Comparison of ENCODE assay signal across 8 cellular contexts in genomic region chr4:102826890-102827673, GRCh38. TPM values are rescaled to one million over a fixed set of nuclear protein-coding genes. Genes with fewer than 3 reads are reported as not detected.
DNase-seq lines count a peak whose midpoint lies in the region; ATAC-seq, FAIRE-seq and TF ChIP-seq lines count a peak whose summit lies in the region.

Gene UBE2D3, minus strand, starts transcription at chr4:102827551. Its CDS starts 1,043 bp downstream, at chr4:102826508.

- CTCF ChIA-PET in GM10248 (lab: Yijun Ruan, JAX): interaction anchor here (0.7 to 2.4 kb wide), 7 partner anchors 10 to 66 kb away, joined by 3 to 13 read pairs (median 3); partner anchors contain the start of genes CISD2 and MANBA

- H3K36me3 ChIP-seq in pancreas (no peaks in the 10 kb centered on the region), tibial artery (no peaks in the 10 kb centered on the region)

- H3K27ac ChIP-seq in pancreas (peak within 1 kb of the TSS; percentile 99 to 100 (median 100)), tibial artery (peak within 1 kb of the TSS; percentile 99 to 100)

- peak within 1 kb of the TSS; percentile 58 to 98 (median 72) for H3K4me3 ChIP-seq in pancreas
- peak within 1 kb of the TSS; percentile 75 to 76 for H3K4me3 ChIP-seq in tibial artery

- no peak within 1 kb of the TSS for H3K27ac Mint-ChIP-seq in activated naive CD8-positive, alpha-beta T cell treated with anti-CD3 and anti-CD28 coated beads for 36 hours

- peak; percentile 75 for DNase-seq in GM10248 (ENCODE audit: extremely low spot score)
- peak; percentile 98 for DNase-seq in NCI-H1092 treated with DMSO at 0.1 percent for 48 hours (lab: John Stamatoyannopoulos, UW)
- peak; percentile 96 for DNase-seq in activated naive CD8-positive, alpha-beta T cell treated with anti-CD3 and anti-CD28 coated beads for 36 hours
- peak; percentile 79 to 96 (median 91) for DNase-seq in head of caudate nucleus
- peak; percentile 91 to 97 (median 94) for DNase-seq in pancreas
- DNase-seq in tibial artery: peak; percentile 92 to 96

- ATAC-seq in HG02588 (IDR thresholded peaks at IDR 0.05; ENCODE audit: unreplicated experiment): peak; percentile 28
- peak; percentile 60 for ATAC-seq in SK-N-SH treated with all-trans-retinoic acid at 6 μM for 48 hours
- peak; percentile 69 to 78 (median 78) for ATAC-seq in pancreas

- intact Hi-C loops in head of caudate nucleus (cut with DNase I) (loop anchor here (2.0 to 5.0 kb wide), 3 partner anchors 42 to 325 kb away; partner anchors contain the start of genes CISD2, MANBA and NFKB1), pancreas (cut with DNase I) (no loop called here), tibial artery (cut with DNase I; ENCODE audit: low total_unique reads) (loop anchor here (1.0 to 10.0 kb wide), 3 partner anchors 41 to 190 kb away; partner anchors contain the start of genes CISD2, MANBA and SLC9B1)

- H3K27me3 ChIP-seq in pancreas (no peaks in the 10 kb centered on the region), tibial artery (no peaks in the 10 kb centered on the region)

- H3K27me3 Mint-ChIP-seq in activated naive CD8-positive, alpha-beta T cell treated with anti-CD3 and anti-CD28 coated beads for 36 hours: no peaks in the 10 kb centered on the region

- FAIRE-seq in pancreas (lab: Jason Lieb, UNC): no peak

- peak; percentile 20 for TF ChIP-seq CTCF in GM10248 (IDR thresholded peaks at IDR 0.05; ENCODE audit: control extremely low read depth, extremely low read depth, low read depth, missing control alignments)
- no peak for TF ChIP-seq CTCF in pancreas (IDR thresholded peaks at IDR 0.05)
- TF ChIP-seq CTCF in tibial artery (IDR thresholded peaks at IDR 0.05): no peak

- peaks cover 25% of the 10 kb centered on the region for H3K36me3 Mint-ChIP-seq in activated naive CD8-positive, alpha-beta T cell treated with anti-CD3 and anti-CD28 coated beads for 36 hours

- H3K9me3 ChIP-seq in pancreas (no peaks in the 10 kb centered on the region), tibial artery (no peaks in the 10 kb centered on the region)

- WGBS in pancreas, 2 donors: 0% methylated on average over 53 to 73 of the region's 73 CpGs

- peaks cover 2 to 38% (median 21%) of the 10 kb centered on the region in 3 donors for H3K4me1 ChIP-seq in pancreas
- H3K4me1 ChIP-seq in tibial artery: peaks cover 0 to 31% (median 13%) of the 10 kb centered on the region in 4 donors

- H3K4me1 Mint-ChIP-seq in activated naive CD8-positive, alpha-beta T cell treated with anti-CD3 and anti-CD28 coated beads for 36 hours: peaks cover 29% of the 10 kb centered on the region

- no peaks in the 10 kb centered on the region for H3K9me3 Mint-ChIP-seq in activated naive CD8-positive, alpha-beta T cell treated with anti-CD3 and anti-CD28 coated beads for 36 hours

- POLR2A ChIA-PET in GM10248 (lab: Yijun Ruan, JAX): interaction anchor here (0.5 to 3.3 kb wide), 11 partner anchors 8 to 182 kb away, joined by 3 to 49 read pairs (median 4); partner anchors contain the start of genes CISD2 and MANBA

- H3K4me3 Mint-ChIP-seq in activated naive CD8-positive, alpha-beta T cell treated with anti-CD3 and anti-CD28 coated beads for 36 hours: peak within 1 kb of the TSS; percentile 85

TF ChIP-seq in SK-N-SH treated with all-trans-retinoic acid at 6 μM for 48 hours, 23 proteins besides CTCF, POLR2A, EP300 and RAD21 (continues in another document):
- TF ChIP-seq ZFP3 (CRISPR knock-in tag; IDR thresholded peaks at IDR 0.05) (0 out of 2 replicates have a peak, but pooled peaks have one; percentile 49), POU6F1 (CRISPR knock-in tag; IDR thresholded peaks at IDR 0.05; ENCODE audit: borderline replicate concordance, low read depth) (no peak), CSDC2 (CRISPR knock-in tag; IDR thresholded peaks at IDR 0.05) (no peak), RARB (CRISPR knock-in tag; IDR thresholded peaks at IDR 0.05) (peak; percentile 53; the same call in 1 of the 2 replicates), TOX (CRISPR knock-in tag; IDR thresholded peaks at IDR 0.05; ENCODE audit: borderline replicate concordance) (no peak), ISL1 (CRISPR knock-in tag; IDR thresholded peaks at IDR 0.05) (no peak), OSR1 (CRISPR knock-in tag; IDR thresholded peaks at IDR 0.05) (no peak), BACH2 (CRISPR knock-in tag; IDR thresholded peaks at IDR 0.05; ENCODE audit: borderline replicate concordance) (no peak), ESRRG (CRISPR knock-in tag; IDR thresholded peaks at IDR 0.05) (no peak), SNAI2 (CRISPR knock-in tag; IDR thresholded peaks at IDR 0.05) (no peak; the same call in 1 of the 2 replicates), ZC3H10 (CRISPR knock-in tag; IDR thresholded peaks at IDR 0.05) (peak; percentile 64; the same call in 1 of the 2 replicates), PATZ1 (CRISPR knock-in tag; IDR thresholded peaks at IDR 0.05; ENCODE audit: borderline replicate concordance) (peak; percentile 39; the same call in 1 of the 2 replicates), TCF4 (CRISPR knock-in tag; IDR thresholded peaks at IDR 0.05; ENCODE audit: borderline replicate concordance) (peak; percentile 60; the same call in 1 of the 2 replicates), PPARA (CRISPR knock-in tag; IDR thresholded peaks at IDR 0.05; ENCODE audit: borderline replicate concordance) (no peak), CSRNP3 (CRISPR knock-in tag; IDR thresholded peaks at IDR 0.05) (peak; percentile 83), ZNF70 (CRISPR knock-in tag; IDR thresholded peaks at IDR 0.05) (peak; percentile 22; the same call in 1 of the 2 replicates), ZNF565 (CRISPR knock-in tag; conservative IDR thresholded peaks at IDR 0.05; ENCODE audit: low read depth) (no peak)

RNA-seq across cellular contexts. Expression of gene UBE2D3, which starts in this region (rescaled TPM):
- total RNA-seq in activated naive CD8-positive, alpha-beta T cell treated with anti-CD3 and anti-CD28 coated beads for 36 hours: 100 to 1,000 TPM; 477 to 516 TPM
- total RNA-seq in pancreas: 100 to 1,000 TPM in 5 of 6 donors, 10 to 100 TPM in 1; 90.6 to 141 (median 130) TPM
- polyA plus RNA-seq in pancreas: 100 to 1,000 TPM in 1 of 2 donors, 10 to 100 TPM in 1; 98.2 to 137 TPM

Comparison
In these comparisons a context has a peak if more than half of its experiments do, and no peak if none do; other contexts are left out.
1. Peak in every context shown above with its lines: DNase-seq, ATAC-seq, H3K4me3 ChIP-seq and H3K27ac ChIP-seq.
2. intact Hi-C loops: an anchor here in head of caudate nucleus (2.0 to 5.0 kb wide) and tibial artery (1.0 to 10.0 kb wide); none called in pancreas.